8 cellular contexts compared by ENCODE assay signal in genomic region chr16:57091990-57092785, GRCh38. TPM values are rescaled to one million over a fixed set of nuclear protein-coding genes. Genes with fewer than 3 reads are reported as not detected.
DNase-seq lines count a peak whose midpoint lies in the region; ATAC-seq and TF ChIP-seq lines count a peak whose summit lies in the region.

CPNE2 (plus strand) TSS chr16:57092583; CDS start chr16:57110743, 18,160 bp downstream.

- peak; percentile 24 for DNase-seq in DMS53 treated with DMSO at 0.1 percent for 48 hours (lab: John Stamatoyannopoulos, UW; ENCODE audit: unreplicated experiment)
- peak; percentile 34 for DNase-seq in NCI-H2171 treated with DMSO at 0.1 percent for 48 hours (lab: John Stamatoyannopoulos, UW)
- DNase-seq in activated naive CD4-positive, alpha-beta T cell treated with anti-CD3 and anti-CD28 coated beads for 36 hours, result peak; percentile 41
- no peak for DNase-seq in natural killer cell
- DNase-seq in upper lobe of left lung, result peak; percentile 71 to 92

- H3K27ac ChIP-seq in gastroesophageal sphincter (peak within 1 kb of the TSS in 3 of 4 donors; percentile 86 to 90 (median 87)), upper lobe of left lung (peak within 1 kb of the TSS; percentile 84 to 96 (median 91))

- H3K27me3 ChIP-seq in gastroesophageal sphincter, result no peaks in the 10 kb centered on the region
- H3K27me3 ChIP-seq in upper lobe of left lung, result no peaks in the 10 kb centered on the region

- no peak within 1 kb of the TSS for H3K27ac Mint-ChIP-seq in activated naive CD4-positive, alpha-beta T cell treated with anti-CD3 and anti-CD28 coated beads for 36 hours
- H3K27ac Mint-ChIP-seq in natural killer cell, result peak within 1 kb of the TSS in 1 of 2 donors; percentile 1

- no peaks in the 10 kb centered on the region for H3K9me3 Mint-ChIP-seq in activated naive CD4-positive, alpha-beta T cell treated with anti-CD3 and anti-CD28 coated beads for 36 hours
- no peaks in the 10 kb centered on the region for H3K9me3 Mint-ChIP-seq in natural killer cell

- H3K4me1 Mint-ChIP-seq in activated naive CD4-positive, alpha-beta T cell treated with anti-CD3 and anti-CD28 coated beads for 36 hours (ENCODE audit: low read depth), result peaks cover 10% of the 10 kb centered on the region
- peaks cover 9 to 12% of the 10 kb centered on the region in 2 donors for H3K4me1 Mint-ChIP-seq in natural killer cell

- H3K36me3 ChIP-seq in gastroesophageal sphincter, result no peaks in the 10 kb centered on the region
- no peaks in the 10 kb centered on the region for H3K36me3 ChIP-seq in upper lobe of left lung

- H3K9me3 ChIP-seq in gastroesophageal sphincter (no peaks in the 10 kb centered on the region), upper lobe of left lung (no peaks in the 10 kb centered on the region)

- intact Hi-C loops in activated naive CD4-positive, alpha-beta T cell treated with anti-CD3 and anti-CD28 coated beads for 36 hours (cut with micrococcal nuclease), result loop anchor here (2.0 kb wide), 1 partner anchor 51 kb away; no protein-coding TSS in a partner anchor
- intact Hi-C loops in natural killer cell (cut with micrococcal nuclease), result no loop called here

- CTCF ChIA-PET in activated naive CD4-positive, alpha-beta T cell treated with anti-CD3 and anti-CD28 coated beads for 36 hours (lab: Charles Lee), result interaction anchor here (0.6 to 3.6 kb wide), 23 partner anchors 8 to 326 kb away, joined by 3 to 17 read pairs (median 4); partner anchors contain the start of genes PSME3IP1 and RSPRY1

- H3K4me3 ChIP-seq in gastroesophageal sphincter (peak within 1 kb of the TSS; percentile 61 to 93), upper lobe of left lung (peak within 1 kb of the TSS; percentile 87 to 95 (median 88))

- WGBS in gastroesophageal sphincter (ENCODE audit: low coverage in 1 of 2), 2 donors, result 0% methylated on average over 2 of the region's 99 CpGs; no CpG with 5 or more reads in 1 of the 2 donors
- 0 to 5% methylated on average over 3 to 5 of the region's 99 CpGs for WGBS in upper lobe of left lung, 2 donors

- TF ChIP-seq EP300 in gastroesophageal sphincter (IDR thresholded peaks at IDR 0.05) (no peak), upper lobe of left lung (IDR thresholded peaks at IDR 0.05) (no peak)

- no peaks in the 10 kb centered on the region for H3K36me3 Mint-ChIP-seq in activated naive CD4-positive, alpha-beta T cell treated with anti-CD3 and anti-CD28 coated beads for 36 hours (ENCODE audit: low read depth)
- H3K36me3 Mint-ChIP-seq in natural killer cell, result no peaks in the 10 kb centered on the region

- peak within 1 kb of the TSS; percentile 73 for H3K4me3 Mint-ChIP-seq in activated naive CD4-positive, alpha-beta T cell treated with anti-CD3 and anti-CD28 coated beads for 36 hours
- H3K4me3 Mint-ChIP-seq in natural killer cell, result peak within 1 kb of the TSS; percentile 86

- TF ChIP-seq CTCF in gastroesophageal sphincter (IDR thresholded peaks at IDR 0.05), result no peak
- no peak for TF ChIP-seq CTCF in natural killer cell (IDR thresholded peaks at IDR 0.05)
- peak in 1 of 6 experiments; percentile 7 for TF ChIP-seq CTCF in upper lobe of left lung (IDR thresholded peaks at IDR 0.05)

- peak; percentile 55 for ATAC-seq in GM21825 (IDR thresholded peaks at IDR 0.05; ENCODE audit: unreplicated experiment)
- peak; percentile 91 for ATAC-seq in gastroesophageal sphincter
- peak; percentile 44 to 58 (median 58) for ATAC-seq in natural killer cell
- ATAC-seq in upper lobe of left lung (ENCODE audit: low FRiP score in 2 of 2), result peak; percentile 61 to 82
- no peak for ATAC-seq in GM18519 (IDR thresholded peaks at IDR 0.05; ENCODE audit: low FRiP score, unreplicated experiment)

- H3K27me3 Mint-ChIP-seq in activated naive CD4-positive, alpha-beta T cell treated with anti-CD3 and anti-CD28 coated beads for 36 hours (ENCODE audit: low read depth), result peaks cover 3% of the 10 kb centered on the region
- peaks cover 10 to 27% of the 10 kb centered on the region in 2 donors for H3K27me3 Mint-ChIP-seq in natural killer cell (ENCODE audit: low read depth in 2 of 2)

- peaks cover 0 to 42% (median 13%) of the 10 kb centered on the region in 3 donors for H3K4me1 ChIP-seq in gastroesophageal sphincter
- peaks cover 27 to 43% (median 32%) of the 10 kb centered on the region in 4 donors for H3K4me1 ChIP-seq in upper lobe of left lung

- TF ChIP-seq POLR2A in gastroesophageal sphincter (IDR thresholded peaks at IDR 0.05) (peak; percentile 60 to 70), upper lobe of left lung (IDR thresholded peaks at IDR 0.05) (peak in 2 of 4 donors; percentile 71 to 86)

RNA-seq across cellular contexts. Expression of gene CPNE2, which starts in this region (rescaled TPM):
- 1 to 10 TPM; 5.1 TPM for total RNA-seq in activated naive CD4-positive, alpha-beta T cell treated with anti-CD3 and anti-CD28 coated beads for 36 hours
- 10 to 100 TPM; 18.0 to 38.7 (median 27.8) TPM for total RNA-seq in gastroesophageal sphincter
- 1 to 10 TPM; 2.0 to 2.6 (median 2.4) TPM for total RNA-seq in natural killer cell
- total RNA-seq in upper lobe of left lung, result 10 to 100 TPM; 39.4 to 58.7 (median 53.1) TPM
